1 cellular context compared by ENCODE assay signal in the genomic region with DNA sequence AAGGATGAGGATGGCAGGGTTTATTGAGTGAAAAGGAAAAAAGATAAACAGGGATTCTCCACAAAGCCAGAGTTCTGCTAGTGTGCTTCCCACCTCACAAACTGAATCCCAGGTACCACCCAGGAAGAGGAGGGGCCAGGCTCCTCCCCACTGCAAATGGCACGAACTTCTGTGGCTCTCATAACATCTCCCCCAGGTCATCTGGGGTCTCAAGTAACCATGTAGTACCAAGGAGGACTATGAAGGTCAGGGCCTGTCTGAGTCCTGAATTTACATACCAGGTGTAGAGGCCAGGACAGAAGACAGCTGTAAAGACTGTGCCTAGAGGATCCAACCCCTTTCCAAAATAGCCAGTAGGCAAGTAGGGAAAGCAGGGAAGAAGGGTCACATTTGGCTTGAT.
A peak's percentile ranks its signal among the peaks of the same experiment; 100 is the strongest.
TF ChIP-seq lines count a peak whose summit lies in the region.

No MANE protein-coding gene starts in this region.

TF ChIP-seq in K562, 482 proteins besides CTCF, POLR2A, EP300 and RAD21 (continued from another document):
- TF ChIP-seq, protein P1, sequence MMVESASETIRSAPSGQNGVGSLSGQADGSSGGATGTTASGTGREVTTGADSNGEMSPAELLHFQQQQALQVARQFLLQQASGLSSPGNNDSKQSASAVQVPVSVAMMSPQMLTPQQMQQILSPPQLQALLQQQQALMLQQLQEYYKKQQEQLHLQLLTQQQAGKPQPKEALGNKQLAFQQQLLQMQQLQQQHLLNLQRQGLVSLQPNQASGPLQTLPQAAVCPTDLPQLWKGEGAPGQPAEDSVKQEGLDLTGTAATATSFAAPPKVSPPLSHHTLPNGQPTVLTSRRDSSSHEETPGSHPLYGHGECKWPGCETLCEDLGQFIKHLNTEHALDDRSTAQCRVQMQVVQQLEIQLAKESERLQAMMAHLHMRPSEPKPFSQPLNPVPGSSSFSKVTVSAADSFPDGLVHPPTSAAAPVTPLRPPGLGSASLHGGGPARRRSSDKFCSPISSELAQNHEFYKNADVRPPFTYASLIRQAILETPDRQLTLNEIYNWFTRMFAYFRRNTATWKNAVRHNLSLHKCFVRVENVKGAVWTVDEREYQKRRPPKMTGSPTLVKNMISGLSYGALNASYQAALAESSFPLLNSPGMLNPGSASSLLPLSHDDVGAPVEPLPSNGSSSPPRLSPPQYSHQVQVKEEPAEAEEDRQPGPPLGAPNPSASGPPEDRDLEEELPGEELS (CRISPR knock-in tag; IDR thresholded peaks at IDR 0.05; ENCODE audit: borderline replicate concordance), result no peak
- TF ChIP-seq ZNF766 (CRISPR knock-in tag; conservative IDR thresholded peaks at IDR 0.05) (no peak), RUNX1 (IDR thresholded peaks at IDR 0.05; ENCODE audit: low read depth) (no peak), ZC3H4 (CRISPR knock-in tag; IDR thresholded peaks at IDR 0.05; ENCODE audit: borderline replicate concordance) (0 out of 2 replicates have a peak, but pooled peaks have one; percentile 27)
- TF ChIP-seq, protein P2, sequence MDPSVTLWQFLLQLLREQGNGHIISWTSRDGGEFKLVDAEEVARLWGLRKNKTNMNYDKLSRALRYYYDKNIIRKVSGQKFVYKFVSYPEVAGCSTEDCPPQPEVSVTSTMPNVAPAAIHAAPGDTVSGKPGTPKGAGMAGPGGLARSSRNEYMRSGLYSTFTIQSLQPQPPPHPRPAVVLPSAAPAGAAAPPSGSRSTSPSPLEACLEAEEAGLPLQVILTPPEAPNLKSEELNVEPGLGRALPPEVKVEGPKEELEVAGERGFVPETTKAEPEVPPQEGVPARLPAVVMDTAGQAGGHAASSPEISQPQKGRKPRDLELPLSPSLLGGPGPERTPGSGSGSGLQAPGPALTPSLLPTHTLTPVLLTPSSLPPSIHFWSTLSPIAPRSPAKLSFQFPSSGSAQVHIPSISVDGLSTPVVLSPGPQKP (CRISPR knock-in tag; IDR thresholded peaks at IDR 0.05), result 0 out of 2 replicates have a peak, but pooled peaks have one; percentile 87
